19 cellular contexts compared by ENCODE assay signal in the genomic region with DNA sequence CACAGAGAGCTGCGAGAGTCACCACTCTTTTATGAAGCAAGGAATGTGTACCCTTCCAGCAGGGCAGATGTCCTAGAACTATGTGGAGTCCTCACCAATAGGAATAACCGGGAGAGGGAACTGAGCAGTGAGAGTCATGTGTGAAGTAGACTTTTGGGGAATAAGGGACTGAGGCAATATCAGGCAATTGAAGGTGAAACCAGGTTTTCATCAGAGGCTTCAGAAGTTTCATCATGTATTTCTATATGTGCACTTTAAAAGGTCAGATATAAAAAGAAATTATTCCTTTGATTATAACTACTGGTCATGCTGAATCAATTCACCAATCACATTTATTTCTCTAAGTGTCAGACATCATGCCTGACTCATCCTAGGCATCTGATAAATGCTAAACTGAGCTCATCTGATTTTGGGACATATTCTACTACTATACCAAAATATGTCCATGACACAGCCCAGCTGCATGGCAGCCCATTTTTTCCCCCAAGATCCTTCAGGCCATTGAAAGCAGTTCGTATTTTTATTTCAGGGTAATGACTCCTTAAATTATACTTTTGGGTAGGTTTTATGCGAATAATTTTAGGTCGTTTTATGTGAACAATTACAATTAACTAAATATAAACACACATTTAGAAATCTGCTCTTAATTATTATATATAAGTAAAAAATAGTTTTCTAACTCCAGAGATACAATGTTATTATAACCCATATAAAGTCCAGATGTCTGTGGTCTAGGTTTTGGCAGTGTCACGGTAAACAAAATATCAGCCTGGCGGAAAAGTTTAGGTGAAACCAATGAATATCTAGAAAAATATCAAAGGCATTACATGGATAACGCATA. TPM values are rescaled to one million over a fixed set of nuclear protein-coding genes. Genes with fewer than 3 reads are reported as not detected.
A peak's percentile ranks its signal among the peaks of the same experiment; 100 is the strongest.
DNase-seq lines count a peak whose midpoint lies in the region; ATAC-seq, FAIRE-seq and TF ChIP-seq lines count a peak whose summit lies in the region.
"Had no signal": no experiment of that assay in that cellular context is flagged by ENCODE, and none has a peak within 500 bp of the region (broad histone marks: within the 10 kb centered on the region; RNA-seq: fewer than 3 reads in every experiment).

No MANE protein-coding gene starts in this region.

- ATAC-seq in K562 = no peak

- peaks cover 12% of the 10 kb centered on the region for H3K27me3 Mint-ChIP-seq in activated T-cell treated with anti-CD3 and anti-CD28 coated beads, Interleukin-2, amount 50 U/mL, for 24 hours

- FAIRE-seq in K562 (lab: Jason Lieb, UNC) = no peak

- H3K27ac Mint-ChIP-seq in activated T-cell treated with anti-CD3 and anti-CD28 coated beads, Interleukin-2, amount 50 U/mL, for 24 hours = no peak overlapping the region

- in situ Hi-C loops in K562 (cut with MboI) = no loop called here

- CTCF ChIA-PET in K562 (lab: Yijun Ruan, JAX; ENCODE audit: low intra/inter-chr PET ratio) = no interaction called here

- TF ChIP-seq CTCF in K562 (IDR thresholded peaks at IDR 0.05 in 2 of 3, conservative IDR thresholded peaks at IDR 0.05 in 1 of 3; ENCODE audit: insufficient read depth in 2 of 3, low read depth in 1 of 3, low read length in 3 of 3) (no peak), fibroblast of the aortic adventitia (IDR thresholded peaks at IDR 0.05; ENCODE audit: insufficient read depth, low read length) (no peak)

- H3K36me3 Mint-ChIP-seq in activated T-cell treated with anti-CD3 and anti-CD28 coated beads, Interleukin-2, amount 50 U/mL, for 24 hours (ENCODE audit: low read depth) = no peaks in the 10 kb centered on the region

- POLR2A ChIA-PET in K562 (lab: Yijun Ruan, JAX) = interaction anchor here (0.5 to 0.7 kb wide), 2 partner anchors 11 to 15 kb away, joined by 3 read pairs; no protein-coding TSS in a partner anchor

- peaks cover 9% of the 10 kb centered on the region for H3K9me3 Mint-ChIP-seq in activated T-cell treated with anti-CD3 and anti-CD28 coated beads, Interleukin-2, amount 50 U/mL, for 24 hours

- no TSS peak for BruUV-seq in K562 (replicated peaks; lab: Mats Ljungman, UMichigan)

- no peaks in the 10 kb centered on the region for H4K20me1 ChIP-seq in K562 (replicated peaks; ENCODE audit: control insufficient read depth, insufficient read depth, low read length)

- no peak overlapping the region for H3K4me3 Mint-ChIP-seq in activated T-cell treated with anti-CD3 and anti-CD28 coated beads, Interleukin-2, amount 50 U/mL, for 24 hours
- H3K4me3 Mint-ChIP-seq: IgD-negative memory B cell had no signal

- H3K36me3 ChIP-seq in K562 (ENCODE audit: control insufficient read depth, insufficient read depth, low read length) = no peaks in the 10 kb centered on the region
- H3K36me3 ChIP-seq in effector memory CD4-positive, alpha-beta T cell (ENCODE audit: control insufficient read depth, insufficient read depth, low read length) = no peaks in the 10 kb centered on the region
- H3K36me3 ChIP-seq: SJSA1 had no signal

- H3K4me1 Mint-ChIP-seq in activated T-cell treated with anti-CD3 and anti-CD28 coated beads, Interleukin-2, amount 50 U/mL, for 24 hours (ENCODE audit: low read depth) = no peaks in the 10 kb centered on the region
- H3K4me1 Mint-ChIP-seq: IgD-negative memory B cell had no signal

- intact Hi-C loops in K562 (cut with micrococcal nuclease) = no loop called here

- WGBS in K562 (ENCODE audit: insufficient coverage, low coverage, missing lambda C conversion rate) = 2% methylated on average over 8 of the region's 8 CpGs

- H3K4me1 ChIP-seq in K562 (replicated peaks in 1 of 2; ENCODE audit: control insufficient read depth in 2 of 2, insufficient read depth in 2 of 2, low read length in 2 of 2) = no peaks in the 10 kb centered on the region
- H3K4me1 ChIP-seq in effector memory CD4-positive, alpha-beta T cell (ENCODE audit: control insufficient read depth, insufficient read depth, low read length, poor library complexity, severe bottlenecking) = no peaks in the 10 kb centered on the region
- H3K4me1 ChIP-seq: Caco-2, SJSA1 had no signal

- H3K9me3 ChIP-seq in K562 (replicated peaks; ENCODE audit: control insufficient read depth, insufficient read depth, low read depth, low read length) = no peaks in the 10 kb centered on the region
- no peaks in the 10 kb centered on the region for H3K9me3 ChIP-seq in effector memory CD4-positive, alpha-beta T cell (ENCODE audit: control insufficient read depth, low read length)
- H3K9me3 ChIP-seq: Caco-2, SJSA1 had no signal

- TF ChIP-seq EP300 in K562 (IDR thresholded peaks at IDR 0.05; ENCODE audit: low read length) = no peak

- TF ChIP-seq POLR2A in K562 (conservative IDR thresholded peaks at IDR 0.05) = no peak

- DNase-seq in AG08395 (ENCODE audit: low spot score) (peak; percentile 20), GM03348 (ENCODE audit: low spot score) (peak; percentile 23), K562 (ENCODE audit: extremely low read depth in 1 of 4, low spot score in 3 of 4) (no peak), fibroblast of the aortic adventitia (ENCODE audit: low read depth) (peak; percentile 39), cortex of kidney (lab: John Stamatoyannopoulos, UW) (no peak)
- no peak for DNase-seq in activated T-cell treated with anti-CD3 and anti-CD28 coated beads, Interleukin-2, amount 50 U/mL, for 24 hours
- no peak for DNase-seq in effector memory CD4-positive, alpha-beta T cell
- no peak for DNase-seq in activated CD4-positive, alpha-beta T cell treated with anti-CD3 and anti-CD28 coated beads, Interleukin-2, amount 50 U/mL, for 1 hour
- DNase-seq: Caco-2, DMS53, GF-D8, H7, MV-4-11, NCI-H1436 treated with DMSO at 0.1 percent for 48 hours, NCI-H2081, NCI-H524 had no signal

- H3K4me3 ChIP-seq in K562 (no peak overlapping the region), fibroblast of the aortic adventitia (ENCODE audit: low read depth, low read length) (no peak overlapping the region)
- H3K4me3 ChIP-seq in effector memory CD4-positive, alpha-beta T cell (ENCODE audit: insufficient read depth, low read depth, low read length, poor library complexity, severe bottlenecking) = no peak overlapping the region
- H3K4me3 ChIP-seq: SJSA1 had no signal

- H3K9me1 ChIP-seq in K562 (ENCODE audit: control insufficient read depth, insufficient read depth, low read length) = no peaks in the 10 kb centered on the region

- no peak overlapping the region for H2AFZ ChIP-seq in K562 (ENCODE audit: low read depth, low read length)

- no peak overlapping the region for H3K4me2 ChIP-seq in K562 (ENCODE audit: insufficient read depth, low read length)

- TF ChIP-seq RAD21 in K562 (CRISPR knock-in tag; conservative IDR thresholded peaks at IDR 0.05 in 1 of 2, IDR thresholded peaks at IDR 0.05 in 1 of 2) = no peak

- no peaks in the 10 kb centered on the region for H3K79me2 ChIP-seq in K562 (ENCODE audit: control insufficient read depth, insufficient read depth, low read length)

- peaks cover 0 to 11% of the 10 kb centered on the region in 2 experiments; a peak in 3 of 5 replicates for H3K27me3 ChIP-seq in K562 (ENCODE audit: control insufficient read depth in 2 of 2, insufficient read depth in 2 of 2, low read length in 2 of 2)
- H3K27me3 ChIP-seq in effector memory CD4-positive, alpha-beta T cell (replicated peaks; ENCODE audit: control insufficient read depth, insufficient read depth, low read length, poor library complexity, severe bottlenecking) = no peaks in the 10 kb centered on the region

- H3K27ac ChIP-seq in K562 (ENCODE audit: extremely low read depth, low read depth, low read length) = no peak overlapping the region
- no peak overlapping the region for H3K27ac ChIP-seq in effector memory CD4-positive, alpha-beta T cell (ENCODE audit: insufficient read depth, low read length, poor library complexity, severe bottlenecking)
- H3K27ac ChIP-seq: 22Rv1, SJSA1 had no signal

- H3K9ac ChIP-seq in K562 (ENCODE audit: insufficient read depth in 1 of 2, low read depth in 2 of 2, low read length in 2 of 2) = no peak overlapping the region

TF ChIP-seq in K562, 482 proteins besides CTCF, POLR2A, EP300 and RAD21 (continues in another document):
- TF ChIP-seq CEBPG (CRISPR knock-in tag; IDR thresholded peaks at IDR 0.05) (no peak), CEBPG (tag; conservative IDR thresholded peaks at IDR 0.05 in 1 of 2, IDR thresholded peaks at IDR 0.05 in 1 of 2) (peak; percentile 88 to 92), TRIM24 (IDR thresholded peaks at IDR 0.05) (peak; percentile 68 to 72; a peak in 2 of 4 replicates)
- TF ChIP-seq, protein P1, sequence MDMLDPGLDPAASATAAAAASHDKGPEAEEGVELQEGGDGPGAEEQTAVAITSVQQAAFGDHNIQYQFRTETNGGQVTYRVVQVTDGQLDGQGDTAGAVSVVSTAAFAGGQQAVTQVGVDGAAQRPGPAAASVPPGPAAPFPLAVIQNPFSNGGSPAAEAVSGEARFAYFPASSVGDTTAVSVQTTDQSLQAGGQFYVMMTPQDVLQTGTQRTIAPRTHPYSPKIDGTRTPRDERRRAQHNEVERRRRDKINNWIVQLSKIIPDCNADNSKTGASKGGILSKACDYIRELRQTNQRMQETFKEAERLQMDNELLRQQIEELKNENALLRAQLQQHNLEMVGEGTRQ (CRISPR knock-in tag; IDR thresholded peaks at IDR 0.05) = no peak

RNA-seq across cellular contexts. Expression of a gene that starts 22.2 kb away (rescaled TPM):
- total RNA-seq in K562 (2011; cell fraction: chromatin; rRNA removed; ENCODE audit: low replicate concordance) = not detected in 2 replicates
- total RNA-seq in K562 (2011; cell fraction: nucleolus; rRNA removed) = not detected in 2 replicates
- total RNA-seq in K562 (2011; cell fraction: nucleoplasm; rRNA removed) = not detected in 2 replicates
- total RNA-seq in K562 (2014; rRNA removed) = not detected in 2 replicates
- total RNA-seq in K562 (2014; rRNA removed; fragmentation: Illumina TruSeq; extraction: Trizol) = not detected in 2 replicates
- total RNA-seq in K562 (2015; rRNA removed; fragmentation: Illumina TruSeq; extraction: Trizol) = not detected in 2 replicates
- not detected in 2 replicates for total RNA-seq in K562 (2021)
- not detected in 2 replicates for polyA plus RNA-seq in K562 (2011; rRNA removed)
- not detected in 2 replicates for polyA plus RNA-seq in K562 (2011; cell fraction: cytosol; rRNA removed)
- not detected in 2 replicates for polyA plus RNA-seq in K562 (2011; cell fraction: nucleus; rRNA removed)
- not detected in 2 replicates for polyA plus RNA-seq in K562 (2012)
- not detected in 2 replicates for polyA plus RNA-seq in K562 (2014; fragmentation: Illumina TruSeq; extraction: Trizol)
- polyA plus RNA-seq in K562 (2014; fragmentation: Nextera tagmentation; extraction: Ambion mirVana) = not detected
- not detected in 2 replicates for polyA plus RNA-seq in K562 (2014; rRNA removed)
- not detected in 2 replicates for polyA minus RNA-seq in K562 (2011; rRNA and poly(A)+ RNA removed)
- polyA minus RNA-seq in K562 (2011; cell fraction: cytosol; rRNA and poly(A)+ RNA removed) = not detected in 2 replicates
- polyA minus RNA-seq in K562 (2011; cell fraction: nucleus; rRNA and poly(A)+ RNA removed) = not detected in 2 replicates
- total RNA-seq in fibroblast of the aortic adventitia (ENCODE audit: low replicate concordance) = not detected in 2 replicates
- total RNA-seq: H7, SJSA1 had no signal
- polyA plus RNA-seq: IgD-negative memory B cell had no signal

Comparison
In these comparisons a context has a peak if more than half of its experiments do, and no peak if none do; other contexts are left out.
1. DNase-seq: peak in AG08395 (single experiment), GM03348 (single experiment) and fibroblast of the aortic adventitia (single experiment); none in K562 (0 of 4), cortex of kidney (single experiment), activated T-cell treated with anti-CD3 and anti-CD28 coated beads, Interleukin-2, amount 50 U/mL, for 24 hours (single experiment), effector memory CD4-positive, alpha-beta T cell (0 of 3) and activated CD4-positive, alpha-beta T cell treated with anti-CD3 and anti-CD28 coated beads, Interleukin-2, amount 50 U/mL, for 1 hour (single experiment).